In the genomic region with DNA sequence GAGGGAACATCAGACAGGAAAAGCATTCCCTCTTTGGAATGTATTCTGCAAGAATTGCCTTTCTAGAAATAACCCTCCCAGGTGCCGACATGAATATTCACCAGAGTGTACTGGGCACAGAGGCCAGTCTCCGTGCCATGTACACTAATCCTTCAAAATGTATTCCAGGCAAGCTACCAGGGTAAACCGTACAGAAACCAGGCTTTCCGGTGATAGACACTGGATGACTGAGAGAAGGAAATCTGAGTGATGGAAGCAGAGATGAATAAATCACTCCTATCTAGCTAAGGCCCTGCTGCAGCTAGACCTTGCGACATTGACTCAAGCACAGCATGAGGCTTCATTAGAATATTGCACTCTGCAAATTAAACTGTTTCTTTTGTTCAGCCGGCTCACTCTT, we compare ENCODE assay signal across 31 cellular contexts.
A peak's percentile ranks its signal among the peaks of the same experiment; 100 is the strongest.
DNase-seq lines count a peak whose midpoint lies in the region; ATAC-seq and TF ChIP-seq lines count a peak whose summit lies in the region.
"Had no signal": no experiment of that assay in that cellular context is flagged by ENCODE, and none has a peak within 500 bp of the region (broad histone marks: within the 10 kb centered on the region; RNA-seq: fewer than 3 reads in every experiment).

No MANE protein-coding gene starts in this region.

- H3K4me3 ChIP-seq in right atrium auricular region, result no peak overlapping the region
- H3K4me3 ChIP-seq in mesenchymal stem cell (ENCODE audit: insufficient read depth in 1 of 2, low read depth in 1 of 2, low read length in 2 of 2), result no peak overlapping the region
- H3K4me3 ChIP-seq in thyroid gland (replicated peaks in 1 of 3), result no peak overlapping the region
- H3K4me3 ChIP-seq: gastrocnemius medialis had no signal

- no peak overlapping the region for H2BK15ac ChIP-seq in mesenchymal stem cell (ENCODE audit: low read depth, poor library complexity, severe bottlenecking)

- TF ChIP-seq CTCF in right atrium auricular region (IDR thresholded peaks at IDR 0.05), result no peak
- TF ChIP-seq CTCF in brain (conservative IDR thresholded peaks at IDR 0.05), result no peak
- TF ChIP-seq CTCF in thyroid gland (IDR thresholded peaks at IDR 0.05), result no peak

- H2AK5ac ChIP-seq in mesenchymal stem cell (ENCODE audit: low read length, severe bottlenecking), result no peak overlapping the region

- H3K9me3 ChIP-seq in right atrium auricular region (no peaks in the 10 kb centered on the region), mesenchymal stem cell (ENCODE audit: control insufficient read depth, low read length) (no peaks in the 10 kb centered on the region), thyroid gland (no peaks in the 10 kb centered on the region)
- H3K9me3 ChIP-seq: gastrocnemius medialis had no signal

- no peak for TF ChIP-seq POLR2A in thyroid gland (IDR thresholded peaks at IDR 0.05)

- H3K27ac Mint-ChIP-seq in brain, result peak overlapping the region in 4 of 5 experiments; percentile 60 to 95 (median 74)
- H3K27ac Mint-ChIP-seq: activated CD8-positive, alpha-beta T cell treated with anti-CD3 and anti-CD28 coated beads for 36 hours; B cell; stimulated activated memory B cell treated with anti-CD40 and anti-IgM and Interleukin-4, amounts not matched to agents 10 μg/mL and 1 μg/mL and 100 μg/mL, for 72 hours had no signal

- H3K4me2 ChIP-seq in mesenchymal stem cell (ENCODE audit: low read length, poor library complexity, severe bottlenecking), result no peak overlapping the region

- H3K4ac ChIP-seq in mesenchymal stem cell (ENCODE audit: low read depth in 1 of 2, low read length in 2 of 2), result no peak overlapping the region

- H2BK12ac ChIP-seq in mesenchymal stem cell (ENCODE audit: low read length in 2 of 2), result no peak overlapping the region

- H3K36me3 Mint-ChIP-seq in brain, result peaks cover 6% of the 10 kb centered on the region

- no peak overlapping the region for H2BK120ac ChIP-seq in mesenchymal stem cell (ENCODE audit: low read depth, low read length)

- H2AFZ ChIP-seq in mesenchymal stem cell (ENCODE audit: low read depth, low read length), result no peak overlapping the region
- H2AFZ ChIP-seq: parathyroid adenoma had no signal

- no peak overlapping the region for H3K9ac ChIP-seq in mesenchymal stem cell (ENCODE audit: low read length)
- H3K9ac ChIP-seq: parathyroid adenoma had no signal

- H3K9me3 Mint-ChIP-seq in brain, result peaks cover 0 to 4% (median 0%) of the 10 kb centered on the region in 5 experiments
- H3K9me3 Mint-ChIP-seq: activated CD8-positive, alpha-beta T cell treated with anti-CD3 and anti-CD28 coated beads for 36 hours; naive thymus-derived CD8-positive, alpha-beta T cell; stimulated activated memory B cell treated with anti-CD40 and anti-IgM and Interleukin-4, amounts not matched to agents 10 μg/mL and 1 μg/mL and 100 μg/mL, for 72 hours had no signal

- H3K27ac ChIP-seq in right atrium auricular region (no peak overlapping the region), mesenchymal stem cell (ENCODE audit: low read length, poor library complexity, severe bottlenecking) (peak overlapping the region; percentile 21), thyroid gland (no peak overlapping the region)
- H3K27ac ChIP-seq: parathyroid adenoma had no signal

- H4K8ac ChIP-seq in mesenchymal stem cell (ENCODE audit: low read length), result no peak overlapping the region

- no peaks in the 10 kb centered on the region for H3K27me3 ChIP-seq in right atrium auricular region
- no peaks in the 10 kb centered on the region for H3K27me3 ChIP-seq in mesenchymal stem cell (ENCODE audit: control insufficient read depth in 1 of 2, insufficient read depth in 1 of 2, low read length in 2 of 2)
- H3K27me3 ChIP-seq in thyroid gland, result no peaks in the 10 kb centered on the region
- H3K27me3 ChIP-seq: gastrocnemius medialis had no signal

- H4K91ac ChIP-seq in mesenchymal stem cell (ENCODE audit: low read length), result no peak overlapping the region

- peak; percentile 45 for ATAC-seq in Right ventricle myocardium superior (ENCODE audit: poor library complexity)
- ATAC-seq: activated CD8-positive, alpha-beta T cell treated with anti-CD3 and anti-CD28 coated beads for 36 hours; esophagus mucosa; naive thymus-derived CD8-positive, alpha-beta T cell; stimulated activated memory B cell treated with anti-CD40 and anti-IgM and Interleukin-4, amounts not matched to agents 10 μg/mL and 1 μg/mL and 100 μg/mL, for 72 hours had no signal

- H3K4me1 Mint-ChIP-seq in brain, result peaks cover 70% of the 10 kb centered on the region

- DNase-seq in Right ventricle myocardium superior (no peak), right atrium auricular region (ENCODE audit: low spot score) (no peak), mesenchymal stem cell (peak; percentile 38), superior temporal gyrus (ENCODE audit: extremely low spot score) (peak; percentile 69), cerebellar nuclear complex (lab: John Stamatoyannopoulos, UW) (no peak), thyroid gland (no peak)
- DNase-seq in stimulated activated CD4-positive, alpha-beta T cell treated with anti-CD3 and anti-CD28 coated beads, Interleukin-1b, Interleukin-23, amount 100 ng/mL, for 48 hours, result no peak
- DNase-seq: activated CD4-positive, CD25-positive, alpha-beta regulatory T cell treated with anti-CD3 and anti-CD28 coated beads, Interleukin-2, amount 50 U/mL, for 72 hours; activated CD8-positive, alpha-beta T cell treated with anti-CD3 and anti-CD28 coated beads for 36 hours; activated gamma-delta T cell treated with Interleukin-2 at 50 U/mL for 16 hours; activated T-cell treated with anti-CD3 and anti-CD28 coated beads for 4 hours; amygdala; COR-L47; DMS79 treated with DMSO at 0.1 percent for 48 hours; effector CD8-positive, alpha-beta T cell; gastrocnemius medialis; Kasumi-1; kidney glomerular epithelial cell; naive thymus-derived CD8-positive, alpha-beta T cell; NCI-H1048; NCI-H1930; NCI-H226; NCI-H82; SHP77; stimulated activated CD4-positive, alpha-beta T cell treated with anti-CD3 and anti-CD28 coated beads, Interleukin-2, amount 100 ng/mL, for 24 hours; trophoblast cell had no signal

- H3K27me3 Mint-ChIP-seq in brain, result no peaks in the 10 kb centered on the region
- H3K27me3 Mint-ChIP-seq: activated CD8-positive, alpha-beta T cell treated with anti-CD3 and anti-CD28 coated beads for 36 hours; B cell; naive thymus-derived CD8-positive, alpha-beta T cell; stimulated activated memory B cell treated with anti-CD40 and anti-IgM and Interleukin-4, amounts not matched to agents 10 μg/mL and 1 μg/mL and 100 μg/mL, for 72 hours had no signal

- intact Hi-C loops in Right ventricle myocardium superior (cut with DNase I), result no loop called here
- intact Hi-C loops in thyroid gland (cut with DNase I), result no loop called here

- H2BK5ac ChIP-seq in mesenchymal stem cell (ENCODE audit: low read depth, low read length, poor library complexity, severe bottlenecking), result no peak overlapping the region

- H3K23ac ChIP-seq in mesenchymal stem cell (ENCODE audit: low read length in 2 of 2), result no peak overlapping the region

- WGBS in mesenchymal stem cell, result 58% methylated on average over 6 of the region's 6 CpGs
- 85 to 94% methylated on average over 6 of the region's 6 CpGs for WGBS in thyroid gland, 2 donors

- peaks cover 0 to 12% of the 10 kb centered on the region in 2 donors for H3K4me1 ChIP-seq in right atrium auricular region
- H3K4me1 ChIP-seq in mesenchymal stem cell (ENCODE audit: control insufficient read depth, insufficient read depth, low read depth, low read length), result peaks cover 15% of the 10 kb centered on the region
- H3K4me1 ChIP-seq in thyroid gland, result no peaks in the 10 kb centered on the region
- H3K4me1 ChIP-seq: parathyroid adenoma had no signal

- peaks cover 3% of the 10 kb centered on the region for H3K79me1 ChIP-seq in mesenchymal stem cell (replicated peaks; ENCODE audit: low read length, poor library complexity, severe bottlenecking)

- H3K14ac ChIP-seq in mesenchymal stem cell (ENCODE audit: low read length in 2 of 2), result no peak overlapping the region

- H3K4me3 Mint-ChIP-seq in brain, result peak overlapping the region in 2 of 5 experiments; percentile 40 to 54
- H3K4me3 Mint-ChIP-seq: activated CD8-positive, alpha-beta T cell treated with anti-CD3 and anti-CD28 coated beads for 36 hours; B cell; naive thymus-derived CD8-positive, alpha-beta T cell; stimulated activated memory B cell treated with anti-CD40 and anti-IgM and Interleukin-4, amounts not matched to agents 10 μg/mL and 1 μg/mL and 100 μg/mL, for 72 hours had no signal

- peak overlapping the region in 1 of 2 experiments; percentile 77 for H3K18ac ChIP-seq in mesenchymal stem cell (ENCODE audit: low read depth in 1 of 2, low read length in 2 of 2)

- H3K36me3 ChIP-seq in right atrium auricular region (no peaks in the 10 kb centered on the region), mesenchymal stem cell (ENCODE audit: control insufficient read depth in 1 of 2, insufficient read depth in 2 of 2, low read depth in 1 of 2, low read length in 2 of 2) (no peaks in the 10 kb centered on the region), thyroid gland (no peaks in the 10 kb centered on the region)
- H3K36me3 ChIP-seq: gastrocnemius medialis had no signal

Comparison
In these comparisons a context has a peak if more than half of its experiments do, and no peak if none do; other contexts are left out.
1. DNase-seq: peak in mesenchymal stem cell (single experiment) and superior temporal gyrus (single experiment); none in Right ventricle myocardium superior (single experiment), right atrium auricular region (single experiment), stimulated activated CD4-positive, alpha-beta T cell treated with anti-CD3 and anti-CD28 coated beads, Interleukin-1b, Interleukin-23, amount 100 ng/mL, for 48 hours (single experiment), cerebellar nuclear complex (0 of 2) and thyroid gland (0 of 2).